In genomic region chr22:44372611-44373010, GRCh38 we compare ENCODE assay signal across 21 cellular contexts. TPM values are rescaled to one million over a fixed set of nuclear protein-coding genes. Genes with fewer than 3 reads are reported as not detected.
"Had no signal": no experiment of that assay in that cellular context is flagged by ENCODE, and none has a peak within 500 bp of the region (broad histone marks: within the 10 kb centered on the region; RNA-seq: fewer than 3 reads in every experiment).

No MANE protein-coding gene starts in this region.

- H3K4me3 Mint-ChIP-seq: naive thymus-derived CD4-positive, alpha-beta T cell; nephron progenitor cell; stimulated activated effector memory CD8-positive, alpha-beta T cell treated with anti-CD3 and anti-CD28 coated beads, Interleukin-12 subunit alpha, Interleukin-12 subunit beta, amount 100 ng/mL, for 72 hours; type B pancreatic cell had no signal

- H3K4me1 ChIP-seq: colonic mucosa, heart left ventricle, parathyroid adenoma, psoas muscle, suprapubic skin, thyroid gland, uterus had no signal

- H3K4me3 ChIP-seq: colonic mucosa, heart left ventricle, psoas muscle, smooth muscle cell, suprapubic skin, thyroid gland, uterus had no signal

- H3K27me3 ChIP-seq: colonic mucosa, heart left ventricle, thyroid gland, uterus had no signal

- H3K36me3 Mint-ChIP-seq: stimulated activated effector memory CD8-positive, alpha-beta T cell treated with anti-CD3 and anti-CD28 coated beads, Interleukin-12 subunit alpha, Interleukin-12 subunit beta, amount 100 ng/mL, for 72 hours had no signal

- ATAC-seq: heart left ventricle; naive thymus-derived CD4-positive, alpha-beta T cell; psoas muscle; stimulated activated naive CD8-positive, alpha-beta T cell treated with anti-CD3 and anti-CD28 coated beads, Interleukin-15, Interleukin-2, amounts not matched to agents 100 U/mL and 50 U/mL, for 24 hours had no signal

- H3K4me1 Mint-ChIP-seq: naive thymus-derived CD4-positive, alpha-beta T cell; stimulated activated effector memory CD8-positive, alpha-beta T cell treated with anti-CD3 and anti-CD28 coated beads, Interleukin-12 subunit alpha, Interleukin-12 subunit beta, amount 100 ng/mL, for 72 hours had no signal

- H3K36me3 ChIP-seq: colonic mucosa, heart left ventricle, suprapubic skin, thyroid gland, uterus had no signal

- H3K27ac Mint-ChIP-seq: naive thymus-derived CD4-positive, alpha-beta T cell; nephron progenitor cell; stimulated activated effector memory CD8-positive, alpha-beta T cell treated with anti-CD3 and anti-CD28 coated beads, Interleukin-12 subunit alpha, Interleukin-12 subunit beta, amount 100 ng/mL, for 72 hours; type B pancreatic cell had no signal

- H3K27ac ChIP-seq: colonic mucosa, heart left ventricle, parathyroid adenoma, psoas muscle, suprapubic skin, thyroid gland, uterus had no signal

- DNase-seq: colonic mucosa; effector CD4-positive, alpha-beta T cell; foreskin melanocyte; hippocampal formation; kidney glomerular epithelial cell; mesendoderm; naive thymus-derived CD4-positive, alpha-beta T cell; nephron progenitor cell; stimulated activated CD4-positive, alpha-beta T cell treated with anti-CD3 and anti-CD28 coated beads, Interleukin-4, amount 100 ng/mL, for 1 hour; stimulated activated CD8-positive, alpha-beta memory T cell treated with anti-CD3 and anti-CD28 coated beads, Interleukin-4, amount 100 ng/mL, for 48 hours; stimulated activated naive CD8-positive, alpha-beta T cell treated with anti-CD3 and anti-CD28 coated beads, Interleukin-15, Interleukin-2, amounts not matched to agents 100 U/mL and 50 U/mL, for 24 hours; uterus had no signal

- H3K9me3 ChIP-seq: colonic mucosa, thyroid gland had no signal

RNA-seq across cellular contexts. Expression of gene SHISAL1, which starts 59.9 kb away (rescaled TPM):
- total RNA-seq: mononuclear cell; naive thymus-derived CD4-positive, alpha-beta T cell had no signal
- polyA plus RNA-seq: naive thymus-derived CD4-positive, alpha-beta T cell had no signal
